15 cellular contexts compared by ENCODE assay signal in the genomic region with DNA sequence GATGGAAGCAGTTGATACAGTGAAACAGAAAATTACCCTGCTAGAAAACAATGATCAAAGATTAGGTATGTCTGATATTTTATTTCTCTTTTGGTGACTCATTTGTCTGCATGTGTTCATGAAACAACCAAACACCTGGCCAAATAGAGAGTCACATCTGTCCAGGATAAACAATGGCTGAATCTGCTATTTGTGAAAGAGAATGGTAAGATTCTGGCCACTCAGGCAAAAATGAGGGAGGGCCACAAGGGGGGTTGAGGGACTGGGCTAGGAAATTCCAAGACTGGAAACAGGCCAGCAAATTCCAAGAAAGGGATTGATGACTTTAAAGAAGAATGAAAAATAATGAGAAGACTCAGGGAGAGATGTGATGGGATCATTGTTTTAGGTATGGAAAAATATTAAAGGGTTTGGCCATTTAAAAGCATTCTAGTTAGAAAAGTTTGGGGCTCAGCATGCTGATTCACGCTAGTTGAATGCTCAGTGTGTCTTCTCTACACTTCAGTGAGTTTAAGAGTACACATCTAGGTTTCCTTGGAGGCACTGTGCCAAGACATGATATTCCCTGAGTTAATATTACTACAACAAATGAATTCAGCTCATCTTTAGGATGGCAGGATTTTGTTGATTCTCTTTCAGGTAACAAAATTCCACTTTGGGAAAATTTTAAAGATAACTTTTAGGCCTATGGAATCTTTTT. TPM values are rescaled to one million over a fixed set of nuclear protein-coding genes. Genes with fewer than 3 reads are reported as not detected.
DNase-seq lines count a peak whose midpoint lies in the region; ATAC-seq, FAIRE-seq and TF ChIP-seq lines count a peak whose summit lies in the region.
"Had no signal": no experiment of that assay in that cellular context is flagged by ENCODE, and none has a peak within 500 bp of the region (broad histone marks: within the 10 kb centered on the region; RNA-seq: fewer than 3 reads in every experiment).

No MANE protein-coding gene starts in this region.

- no peak for TF ChIP-seq POLR2A in testis (IDR thresholded peaks at IDR 0.05)

- ATAC-seq in HG02840 (IDR thresholded peaks at IDR 0.05; ENCODE audit: low FRiP score, unreplicated experiment) = no peak
- ATAC-seq in HG03175 (IDR thresholded peaks at IDR 0.05; ENCODE audit: unreplicated experiment) = no peak
- ATAC-seq: mucosa of descending colon, right lobe of liver had no signal

- peaks cover 7% of the 10 kb centered on the region for H3K4me1 ChIP-seq in testis
- H3K4me1 ChIP-seq: right lobe of liver, suprapubic skin had no signal

- H3K36me3 ChIP-seq in bronchial epithelial cell (ENCODE audit: control insufficient read depth, insufficient read depth, low read length) = no peaks in the 10 kb centered on the region
- no peaks in the 10 kb centered on the region for H3K36me3 ChIP-seq in testis (ENCODE audit: low read depth, missing control alignments)
- H3K36me3 ChIP-seq: right lobe of liver, suprapubic skin had no signal

- no peaks in the 10 kb centered on the region for H3K27me3 Mint-ChIP-seq in nephron (ENCODE audit: low read depth)

- no peak for FAIRE-seq in bronchial epithelial cell (lab: Jason Lieb, UNC)
- FAIRE-seq: HTR-8/SVneo had no signal

- H3K9me3 ChIP-seq in testis = no peaks in the 10 kb centered on the region
- H3K9me3 ChIP-seq: mucosa of descending colon, right lobe of liver, suprapubic skin had no signal

- peaks cover 5% of the 10 kb centered on the region for H3K36me3 Mint-ChIP-seq in nephron (ENCODE audit: low read depth)

- H3K4me3 Mint-ChIP-seq in nephron = no peak overlapping the region
- H3K4me3 Mint-ChIP-seq: endodermal cell; T-helper 2 cell treated with Interferon-gamma antibody and Interleukin-4, amounts not matched to agents 5 μg/mL and 100 μg/mL, for 36 hours had no signal

- H3K9me3 Mint-ChIP-seq in nephron = no peaks in the 10 kb centered on the region
- H3K9me3 Mint-ChIP-seq: endodermal cell; T-helper 2 cell treated with Interferon-gamma antibody and Interleukin-4, amounts not matched to agents 5 μg/mL and 100 μg/mL, for 36 hours had no signal

- WGBS in testis, 2 donors = 75 to 88% methylated on average over 1 of the region's 1 CpG

- TF ChIP-seq CTCF in bronchial epithelial cell (IDR thresholded peaks at IDR 0.05; ENCODE audit: insufficient read depth, low read length, severe bottlenecking) = no peak
- no peak for TF ChIP-seq CTCF in nephron (IDR thresholded peaks at IDR 0.05; ENCODE audit: unreplicated experiment in 3 of 3)
- no peak for TF ChIP-seq CTCF in testis (IDR thresholded peaks at IDR 0.05)

- no peaks in the 10 kb centered on the region for H3K27me3 ChIP-seq in bronchial epithelial cell (ENCODE audit: control insufficient read depth, insufficient read depth, low read length)
- no peaks in the 10 kb centered on the region for H3K27me3 ChIP-seq in testis
- H3K27me3 ChIP-seq: right lobe of liver, suprapubic skin had no signal

- intact Hi-C loops in testis (cut with DNase I; ENCODE audit: low total_unique reads) = no loop called here

- H3K4me3 ChIP-seq in bronchial epithelial cell (ENCODE audit: low read depth, low read length) (no peak overlapping the region), testis (no peak overlapping the region)
- H3K4me3 ChIP-seq: mucosa of descending colon, right lobe of liver, suprapubic skin had no signal

- peak overlapping the region; percentile 24 to 67 (median 42) for H3K27ac Mint-ChIP-seq in nephron
- H3K27ac Mint-ChIP-seq: T-helper 2 cell treated with Interferon-gamma antibody and Interleukin-4, amounts not matched to agents 5 μg/mL and 100 μg/mL, for 36 hours had no signal

- no peak overlapping the region for H3K27ac ChIP-seq in testis
- H3K27ac ChIP-seq: right lobe of liver, suprapubic skin had no signal

- DNase-seq in DMS79 treated with DMSO at 0.1 percent for 48 hours (lab: John Stamatoyannopoulos, UW) (peak; percentile 59), NCI-H146 treated with DMSO at 0.1 percent for 48 hours (lab: John Stamatoyannopoulos, UW; ENCODE audit: unreplicated experiment) (peak; percentile 23), bronchial epithelial cell (ENCODE audit: low read depth) (peak; percentile 75), testis (no peak)
- DNase-seq: Calu3, endodermal cell, mucosa of descending colon, NCI-H1436 treated with DMSO at 0.1 percent for 48 hours, right lobe of liver had no signal

- H3K4me1 Mint-ChIP-seq in nephron = peaks cover 24% of the 10 kb centered on the region

RNA-seq across cellular contexts. Expression of a gene that starts 44.9 kb away (rescaled TPM):
- total RNA-seq in bronchial epithelial cell (1.6 and 1.8 TPM in 2 replicates), testis (10 to 100 TPM; 20.3 to 22.2 TPM)
- polyA plus RNA-seq in testis (ENCODE audit: insufficient read depth, low read depth, low replicate concordance) = 25.1 TPM
